Comparison of ENCODE assay signal across 2 cellular contexts in the genomic region with DNA sequence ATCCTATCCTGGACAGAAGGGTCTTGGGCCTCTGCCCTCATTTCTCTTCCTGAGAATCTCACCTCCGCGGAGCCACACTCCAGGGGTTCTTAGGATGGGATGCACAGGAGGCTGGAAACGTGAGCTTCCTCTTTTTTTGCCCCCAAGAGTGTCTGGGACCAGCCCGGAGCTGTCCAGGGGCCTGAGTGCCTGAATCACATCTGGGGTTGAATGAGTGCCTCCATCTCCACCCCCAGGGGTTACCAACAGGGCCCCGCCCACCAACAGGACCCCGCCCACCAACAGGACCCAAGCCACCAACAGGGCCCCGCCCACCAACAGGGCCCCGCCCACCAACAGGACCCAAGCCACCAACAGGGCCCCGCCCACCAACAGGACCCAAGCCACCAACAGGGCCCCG. TPM values are rescaled to one million over a fixed set of nuclear protein-coding genes. Genes with fewer than 3 reads are reported as not detected.
"Had no signal": no experiment of that assay in that cellular context is flagged by ENCODE, and none has a peak within 500 bp of the region (broad histone marks: within the 10 kb centered on the region; RNA-seq: fewer than 3 reads in every experiment).

No MANE protein-coding gene starts in this region.

RNA-seq across cellular contexts. Expression of a gene that starts 48.8 kb away (rescaled TPM):
- total RNA-seq: foreskin keratinocyte, myocyte had no signal
